ENCODE assay signal across 1 cellular context in the genomic region with DNA sequence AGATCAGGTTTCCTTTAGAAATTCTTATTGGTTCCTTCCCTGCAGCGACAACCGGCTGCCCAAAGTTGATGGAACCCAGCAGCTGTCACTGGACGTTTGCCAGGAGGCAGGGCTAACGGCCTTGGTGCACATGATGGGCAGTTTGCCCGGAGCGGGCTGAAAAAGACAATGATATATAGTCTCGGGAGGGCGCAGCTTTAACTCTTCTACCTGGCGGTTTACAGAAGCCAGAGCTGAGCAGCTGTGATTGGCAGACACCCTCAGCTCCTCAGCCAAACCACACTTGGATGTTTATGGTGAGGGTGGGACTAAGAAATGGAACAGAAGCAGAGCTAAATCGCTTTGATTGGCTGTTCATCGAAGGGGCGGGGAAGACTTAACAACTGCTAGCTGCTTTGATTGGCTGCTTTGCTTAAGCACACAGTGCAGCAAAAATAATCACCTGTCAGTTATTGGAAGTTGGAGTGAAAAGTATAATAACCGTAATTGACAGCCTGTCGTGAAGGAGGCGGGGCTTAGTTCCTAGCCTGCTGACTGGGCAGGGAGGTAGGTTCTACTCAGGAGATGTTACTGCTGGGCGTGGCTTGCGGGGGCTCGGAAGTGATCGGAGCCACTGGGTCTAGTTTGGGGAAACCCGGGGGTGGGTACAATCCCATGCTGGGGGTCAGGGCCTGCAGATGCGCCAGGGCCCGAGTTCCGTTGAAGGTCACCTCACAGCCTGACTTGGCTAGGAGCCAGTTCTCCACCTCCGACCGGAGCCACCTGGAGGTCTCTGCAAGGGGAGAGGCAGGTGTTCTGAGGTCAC.
A peak's percentile ranks its signal among the peaks of the same experiment; 100 is the strongest.
TF ChIP-seq lines count a peak whose summit lies in the region.

No MANE protein-coding gene starts in this region.

TF ChIP-seq in A549, 52 proteins besides CTCF, POLR2A, EP300 and RAD21 (continued from another document):
- TF ChIP-seq, protein P1, sequence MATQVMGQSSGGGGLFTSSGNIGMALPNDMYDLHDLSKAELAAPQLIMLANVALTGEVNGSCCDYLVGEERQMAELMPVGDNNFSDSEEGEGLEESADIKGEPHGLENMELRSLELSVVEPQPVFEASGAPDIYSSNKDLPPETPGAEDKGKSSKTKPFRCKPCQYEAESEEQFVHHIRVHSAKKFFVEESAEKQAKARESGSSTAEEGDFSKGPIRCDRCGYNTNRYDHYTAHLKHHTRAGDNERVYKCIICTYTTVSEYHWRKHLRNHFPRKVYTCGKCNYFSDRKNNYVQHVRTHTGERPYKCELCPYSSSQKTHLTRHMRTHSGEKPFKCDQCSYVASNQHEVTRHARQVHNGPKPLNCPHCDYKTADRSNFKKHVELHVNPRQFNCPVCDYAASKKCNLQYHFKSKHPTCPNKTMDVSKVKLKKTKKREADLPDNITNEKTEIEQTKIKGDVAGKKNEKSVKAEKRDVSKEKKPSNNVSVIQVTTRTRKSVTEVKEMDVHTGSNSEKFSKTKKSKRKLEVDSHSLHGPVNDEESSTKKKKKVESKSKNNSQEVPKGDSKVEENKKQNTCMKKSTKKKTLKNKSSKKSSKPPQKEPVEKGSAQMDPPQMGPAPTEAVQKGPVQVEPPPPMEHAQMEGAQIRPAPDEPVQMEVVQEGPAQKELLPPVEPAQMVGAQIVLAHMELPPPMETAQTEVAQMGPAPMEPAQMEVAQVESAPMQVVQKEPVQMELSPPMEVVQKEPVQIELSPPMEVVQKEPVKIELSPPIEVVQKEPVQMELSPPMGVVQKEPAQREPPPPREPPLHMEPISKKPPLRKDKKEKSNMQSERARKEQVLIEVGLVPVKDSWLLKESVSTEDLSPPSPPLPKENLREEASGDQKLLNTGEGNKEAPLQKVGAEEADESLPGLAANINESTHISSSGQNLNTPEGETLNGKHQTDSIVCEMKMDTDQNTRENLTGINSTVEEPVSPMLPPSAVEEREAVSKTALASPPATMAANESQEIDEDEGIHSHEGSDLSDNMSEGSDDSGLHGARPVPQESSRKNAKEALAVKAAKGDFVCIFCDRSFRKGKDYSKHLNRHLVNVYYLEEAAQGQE (IDR thresholded peaks at IDR 0.05): no peak
- TF ChIP-seq EHMT2 (IDR thresholded peaks at IDR 0.05; ENCODE audit: low read depth) (no peak), RARB (CRISPR knock-in tag; IDR thresholded peaks at IDR 0.05) (no peak), TFCP2L1 (CRISPR knock-in tag; IDR thresholded peaks at IDR 0.05) (no peak), RFX5 (IDR thresholded peaks at IDR 0.05) (peak; percentile 61; the same call in 1 of the 2 replicates), SMC3 (IDR thresholded peaks at IDR 0.05) (no peak), MAFK (IDR thresholded peaks at IDR 0.05; ENCODE audit: partially characterized antibody) (peak; percentile 90), FOSL2 (IDR thresholded peaks at IDR 0.05) (no peak), FOSL2 (CRISPR knock-in tag; IDR thresholded peaks at IDR 0.05) (no peak), HOXB5 (CRISPR knock-in tag; IDR thresholded peaks at IDR 0.05) (0 out of 2 replicates have a peak, but pooled peaks have one; percentile 78), GATA3 (IDR thresholded peaks at IDR 0.05; ENCODE audit: borderline replicate concordance) (0 out of 2 replicates have a peak, but pooled peaks have one; percentile 3), JUNB (IDR thresholded peaks at IDR 0.05) (no peak), FOXS1 (CRISPR knock-in tag; IDR thresholded peaks at IDR 0.05) (no peak), ZFP36 (IDR thresholded peaks at IDR 0.05; ENCODE audit: borderline replicate concordance, partially characterized antibody) (no peak), KDM1A (IDR thresholded peaks at IDR 0.05; ENCODE audit: low read depth) (no peak), TP53 (CRISPR knock-in tag; IDR thresholded peaks at IDR 0.05) (0 out of 2 replicates have a peak, but pooled peaks have one; percentile 20), CHD2 (IDR thresholded peaks at IDR 0.05; ENCODE audit: low read length, partially characterized antibody) (no peak), CBX8 (IDR thresholded peaks at IDR 0.05) (no peak), ELK1 (IDR thresholded peaks at IDR 0.05; ENCODE audit: low read depth, low read length) (no peak), NPAS2 (CRISPR knock-in tag; IDR thresholded peaks at IDR 0.05; ENCODE audit: borderline replicate concordance) (no peak), HOXA7 (CRISPR knock-in tag; IDR thresholded peaks at IDR 0.05) (no peak)
- TF ChIP-seq, protein P2, sequence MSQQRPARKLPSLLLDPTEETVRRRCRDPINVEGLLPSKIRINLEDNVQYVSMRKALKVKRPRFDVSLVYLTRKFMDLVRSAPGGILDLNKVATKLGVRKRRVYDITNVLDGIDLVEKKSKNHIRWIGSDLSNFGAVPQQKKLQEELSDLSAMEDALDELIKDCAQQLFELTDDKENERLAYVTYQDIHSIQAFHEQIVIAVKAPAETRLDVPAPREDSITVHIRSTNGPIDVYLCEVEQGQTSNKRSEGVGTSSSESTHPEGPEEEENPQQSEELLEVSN (IDR thresholded peaks at IDR 0.05; ENCODE audit: borderline replicate concordance, low read depth): no peak
